Comparison of ENCODE assay signal across 30 cellular contexts in the genomic region with DNA sequence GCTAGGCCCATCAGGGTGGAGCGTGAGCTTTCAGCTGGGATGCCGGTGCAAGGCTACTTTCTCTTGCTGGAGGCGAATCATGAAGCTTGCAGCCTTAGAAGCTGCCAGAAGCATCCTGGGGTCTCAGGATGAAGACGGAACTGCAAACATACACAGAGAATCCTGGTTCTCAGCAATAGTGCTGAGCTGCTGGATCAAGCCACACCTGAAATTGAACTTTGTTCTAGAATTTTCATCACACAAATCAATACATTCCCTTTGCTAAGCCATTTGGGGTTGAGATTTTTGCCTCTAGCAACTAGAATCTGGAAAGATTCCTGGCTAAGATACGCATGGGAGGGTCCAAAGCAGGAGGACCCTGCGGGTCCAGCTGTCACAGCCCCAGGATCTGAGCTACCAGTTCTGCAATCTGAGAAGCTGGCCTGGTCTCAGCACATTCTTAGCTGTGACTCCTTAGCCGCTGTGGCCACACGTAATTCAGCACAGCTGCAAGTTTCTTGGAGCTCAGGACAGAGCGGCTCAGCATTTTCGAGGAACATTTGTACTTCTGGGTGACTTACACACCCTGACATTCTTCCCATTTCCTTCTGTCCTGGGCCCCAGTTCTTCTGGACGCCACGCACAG. TPM values are rescaled to one million over a fixed set of nuclear protein-coding genes. Genes with fewer than 3 reads are reported as not detected.
DNase-seq lines count a peak whose midpoint lies in the region; ATAC-seq and TF ChIP-seq lines count a peak whose summit lies in the region.
"Had no signal": no experiment of that assay in that cellular context is flagged by ENCODE, and none has a peak within 500 bp of the region (broad histone marks: within the 10 kb centered on the region; RNA-seq: fewer than 3 reads in every experiment).

No MANE protein-coding gene starts in this region.

- no peaks in the 10 kb centered on the region for H3K4me1 ChIP-seq in sigmoid colon
- H3K4me1 ChIP-seq: gastroesophageal sphincter, transverse colon had no signal

- no peak overlapping the region for H3K4me3 ChIP-seq in HFF-Myc (replicated peaks; ENCODE audit: low read depth, low read length)
- H3K4me3 ChIP-seq in sigmoid colon = no peak overlapping the region
- H3K4me3 ChIP-seq: gastroesophageal sphincter, GM12878, lung, transverse colon had no signal

- ATAC-seq in GM21717 (IDR thresholded peaks at IDR 0.05; ENCODE audit: unreplicated experiment) = no peak
- ATAC-seq in HG03196 (IDR thresholded peaks at IDR 0.05; ENCODE audit: unreplicated experiment) = no peak
- ATAC-seq: activated T-cell treated with anti-CD3 and anti-CD28 coated beads, Interleukin-2, amount 50 U/mL, for 72 hours; gastroesophageal sphincter; GM12878; stimulated activated naive CD8-positive, alpha-beta T cell treated with anti-CD3 and anti-CD28 coated beads, Interleukin-15, amount 100 ng/mL, for 72 hours had no signal

- peaks cover 6 to 67% (median 42%) of the 10 kb centered on the region in 3 donors for H3K27me3 ChIP-seq in sigmoid colon

- TF ChIP-seq CTCF in HFF-Myc (IDR thresholded peaks at IDR 0.05; ENCODE audit: low read depth, low read length, missing control alignments) (no peak), nephron (IDR thresholded peaks at IDR 0.05; ENCODE audit: unreplicated experiment in 3 of 3) (no peak), sigmoid colon (IDR thresholded peaks at IDR 0.05) (no peak), GM20000 (IDR thresholded peaks at IDR 0.05; ENCODE audit: extremely low read depth, missing control alignments) (no peak)

- H3K9me3 ChIP-seq in sigmoid colon = no peaks in the 10 kb centered on the region
- H3K9me3 ChIP-seq: gastroesophageal sphincter, transverse colon had no signal

- 74 to 78% methylated on average over 12 of the region's 12 CpGs for WGBS in sigmoid colon, 2 donors

- intact Hi-C loops in sigmoid colon (cut with DNase I) = no loop called here

- H3K36me3 Mint-ChIP-seq in nephron (ENCODE audit: low read depth) = no peaks in the 10 kb centered on the region
- H3K36me3 Mint-ChIP-seq: activated naive CD4-positive, alpha-beta T cell treated with anti-CD3 and anti-CD28 coated beads, Interleukin-2, amount 10 ng/mL, durations not matched to agents 7 days and 5 days had no signal

- no peak for TF ChIP-seq EP300 in sigmoid colon (IDR thresholded peaks at IDR 0.05)

- no peaks in the 10 kb centered on the region for H3K9me3 Mint-ChIP-seq in nephron
- H3K9me3 Mint-ChIP-seq: activated naive CD4-positive, alpha-beta T cell treated with anti-CD3 and anti-CD28 coated beads, Interleukin-2, amount 10 ng/mL, durations not matched to agents 7 days and 5 days; activated T-cell treated with anti-CD3 and anti-CD28 coated beads, Interleukin-2, amount 50 U/mL, for 72 hours; CD4-positive, alpha-beta T cell; central memory CD8-positive, alpha-beta T cell; stimulated activated naive CD8-positive, alpha-beta T cell treated with anti-CD3 and anti-CD28 coated beads, Interleukin-15, amount 100 ng/mL, for 72 hours had no signal

- H3K4me1 Mint-ChIP-seq in nephron = peaks cover 88% of the 10 kb centered on the region

- peak; percentile 82 for DNase-seq in AG08396 (ENCODE audit: low spot score)
- DNase-seq in HFF-Myc (ENCODE audit: extremely low read depth, low read depth) = peak; percentile 14
- peak; percentile 80 for DNase-seq in dedifferentiated amniotic fluid mesenchymal stem cell (ENCODE audit: extremely low spot score)
- DNase-seq in sigmoid colon = no peak
- no peak for DNase-seq in GM20000 (ENCODE audit: low spot score)
- DNase-seq: activated CD8-positive, alpha-beta memory T cell treated with anti-CD3 and anti-CD28 coated beads for 24 hours; activated naive CD4-positive, alpha-beta T cell treated with anti-CD3 and anti-CD28 coated beads, Interleukin-2, amount 10 ng/mL, durations not matched to agents 7 days and 5 days; activated T-cell treated with anti-CD3 and anti-CD28 coated beads, Interleukin-2, amount 50 U/mL, for 72 hours; aorta; CD4-positive, alpha-beta T cell; GDM1; NCI-H1048; NCI-H187 treated with DMSO at 0.1 percent for 48 hours; NCI-H2227 treated with DMSO at 0.1 percent for 48 hours; NCI-H774; retina; Right ventricle myocardium superior; stimulated activated CD4-positive, alpha-beta T cell treated with anti-CD3 and anti-CD28 coated beads, Interleukin-12 subunit alpha, Interleukin-12 subunit beta, amount 100 ng/mL, for 4 hours; stimulated activated naive CD8-positive, alpha-beta T cell treated with anti-CD3 and anti-CD28 coated beads, Interleukin-15, amount 100 ng/mL, for 72 hours; transverse colon had no signal

- H3K27ac Mint-ChIP-seq in nephron = peak overlapping the region; percentile 88 to 93 (median 90)
- H3K27ac Mint-ChIP-seq: activated naive CD4-positive, alpha-beta T cell treated with anti-CD3 and anti-CD28 coated beads, Interleukin-2, amount 10 ng/mL, durations not matched to agents 7 days and 5 days; activated T-cell treated with anti-CD3 and anti-CD28 coated beads, Interleukin-2, amount 50 U/mL, for 72 hours; CD4-positive, alpha-beta T cell; stimulated activated naive CD8-positive, alpha-beta T cell treated with anti-CD3 and anti-CD28 coated beads, Interleukin-15, amount 100 ng/mL, for 72 hours had no signal

- peak overlapping the region in 2 of 3 experiments; percentile 65 to 80 for H3K4me3 Mint-ChIP-seq in nephron
- H3K4me3 Mint-ChIP-seq: activated naive CD4-positive, alpha-beta T cell treated with anti-CD3 and anti-CD28 coated beads, Interleukin-2, amount 10 ng/mL, durations not matched to agents 7 days and 5 days; activated T-cell treated with anti-CD3 and anti-CD28 coated beads, Interleukin-2, amount 50 U/mL, for 72 hours; CD4-positive, alpha-beta T cell; central memory CD8-positive, alpha-beta T cell; stimulated activated naive CD8-positive, alpha-beta T cell treated with anti-CD3 and anti-CD28 coated beads, Interleukin-15, amount 100 ng/mL, for 72 hours had no signal

- H3K27ac ChIP-seq in sigmoid colon = no peak overlapping the region
- H3K27ac ChIP-seq: gastroesophageal sphincter, transverse colon had no signal

- no peaks in the 10 kb centered on the region for H3K36me3 ChIP-seq in sigmoid colon
- H3K36me3 ChIP-seq: gastroesophageal sphincter, transverse colon had no signal

- peaks cover 4% of the 10 kb centered on the region for H3K27me3 Mint-ChIP-seq in nephron (ENCODE audit: low read depth)

- TF ChIP-seq POLR2A in sigmoid colon (IDR thresholded peaks at IDR 0.05) = no peak

RNA-seq across cellular contexts. Expression of gene ARFGAP1, which starts 6.6 kb away (rescaled TPM):
- total RNA-seq in sigmoid colon = 10 to 100 TPM; 20.3 to 53.7 (median 34.4) TPM
- 100 to 1,000 TPM in 1 of 3 donors, 10 to 100 TPM in 2; 19.8 to 109 (median 24.3) TPM for polyA plus RNA-seq in sigmoid colon

RNA-seq across cellular contexts. Expression of gene NKAIN4, which starts 11.7 kb away (rescaled TPM):
- total RNA-seq in sigmoid colon = 1 to 10 TPM in 2 of 4 donors, under 1 TPM in 2; 0.33 to 4.4 (median 2.3) TPM
- under 1 TPM in 1 of 3 donors, not detected in 2; 0.73 TPM for polyA plus RNA-seq in sigmoid colon
- total RNA-seq: A673; activated T-cell treated with anti-CD3 and anti-CD28 coated beads, Interleukin-2, amount 50 U/mL, for 72 hours; aorta; CD4-positive, alpha-beta T cell; GM12878; omental fat pad; Right ventricle myocardium superior had no signal
- polyA plus RNA-seq: aorta, keratinocyte had no signal

RNA-seq across cellular contexts. Expression of gene COL20A1, which starts 27.0 kb away (rescaled TPM):
- total RNA-seq in sigmoid colon = not detected
- polyA plus RNA-seq in sigmoid colon = under 1 TPM in 1 of 3 donors, not detected in 2; 0.07 TPM
- total RNA-seq: A673, gastroesophageal sphincter, GM12878, omental fat pad, Right ventricle myocardium superior had no signal
- polyA plus RNA-seq: GM12878, keratinocyte had no signal

RNA-seq across cellular contexts. Expression of gene BIRC7, which starts 30.3 kb away (rescaled TPM):
- 1 to 10 TPM in 1 of 4 donors, under 1 TPM in 1, not detected in 2; 0.71 to 1.2 TPM for total RNA-seq in sigmoid colon
- under 1 TPM in 2 of 3 donors, not detected in 1; 0.15 to 0.60 TPM for polyA plus RNA-seq in sigmoid colon
- total RNA-seq: A673; aorta; CD4-positive, alpha-beta T cell; gastroesophageal sphincter; GM12878 had no signal
- polyA plus RNA-seq: aorta, keratinocyte had no signal

RNA-seq across cellular contexts. Expression of gene YTHDF1, which starts 50.1 kb away (rescaled TPM):
- 10 to 100 TPM; 20.2 to 25.0 (median 23.4) TPM for total RNA-seq in sigmoid colon
- 10 to 100 TPM; 15.3 to 22.5 (median 16.2) TPM for polyA plus RNA-seq in sigmoid colon

Comparison
In these comparisons a context has a peak if more than half of its experiments do, and no peak if none do; other contexts are left out.
1. DNase-seq: peak in AG08396 (single experiment), HFF-Myc (single experiment) and dedifferentiated amniotic fluid mesenchymal stem cell (single experiment); none in sigmoid colon (single experiment) and GM20000 (single experiment).